Comparison of ENCODE assay signal across 1 cellular context in the genomic region with DNA sequence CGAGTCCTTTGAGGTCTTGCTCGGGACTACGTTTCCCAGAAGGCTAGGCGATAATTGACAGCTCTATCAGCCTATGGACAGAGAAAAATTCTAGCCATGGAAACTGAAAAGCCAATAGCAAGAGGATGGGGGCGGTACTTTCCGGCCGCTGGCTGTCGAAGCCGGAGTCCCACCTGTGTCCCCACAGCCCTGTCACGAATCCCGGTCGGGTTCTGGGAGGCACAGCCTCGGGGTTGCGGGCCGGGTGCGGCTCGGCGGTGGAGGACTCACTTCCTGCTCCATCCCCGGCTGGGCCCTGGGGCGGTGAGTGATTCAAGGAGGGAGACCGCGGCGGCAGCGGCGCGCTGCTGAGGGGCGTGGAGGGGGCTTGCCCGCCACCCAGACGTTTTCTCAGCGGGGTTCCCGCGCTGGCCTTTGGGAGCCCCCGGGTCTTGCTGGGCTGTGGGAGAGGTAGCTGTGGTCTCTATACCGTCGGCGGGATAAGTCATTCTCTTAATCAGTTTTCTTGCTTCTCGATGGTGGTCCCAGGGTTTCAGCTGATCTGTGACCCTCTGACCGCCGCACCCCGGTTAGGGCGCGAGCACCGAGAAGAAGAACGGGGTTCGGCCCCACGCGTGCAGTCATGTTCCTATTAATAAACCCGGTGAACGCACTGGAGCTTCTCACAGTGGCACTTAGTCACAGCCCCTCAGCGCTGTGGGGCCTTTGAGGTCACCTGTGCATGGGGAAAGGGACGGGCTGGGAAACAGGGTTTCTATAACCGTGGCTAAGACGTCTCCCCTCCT.
TF ChIP-seq lines count a peak whose summit lies in the region.

ZNF774 (plus strand) TSS at position 176 of the 785 bp plus-strand sequence. CDS start 2,377 bp downstream, outside the sequence.

TF ChIP-seq in K562, 482 proteins besides CTCF, POLR2A, EP300 and RAD21 (continued from another document and continues in another):
- TF ChIP-seq, protein P1, sequence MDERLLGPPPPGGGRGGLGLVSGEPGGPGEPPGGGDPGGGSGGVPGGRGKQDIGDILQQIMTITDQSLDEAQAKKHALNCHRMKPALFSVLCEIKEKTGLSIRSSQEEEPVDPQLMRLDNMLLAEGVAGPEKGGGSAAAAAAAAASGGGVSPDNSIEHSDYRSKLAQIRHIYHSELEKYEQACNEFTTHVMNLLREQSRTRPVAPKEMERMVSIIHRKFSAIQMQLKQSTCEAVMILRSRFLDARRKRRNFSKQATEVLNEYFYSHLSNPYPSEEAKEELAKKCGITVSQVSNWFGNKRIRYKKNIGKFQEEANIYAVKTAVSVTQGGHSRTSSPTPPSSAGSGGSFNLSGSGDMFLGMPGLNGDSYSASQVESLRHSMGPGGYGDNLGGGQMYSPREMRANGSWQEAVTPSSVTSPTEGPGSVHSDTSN (CRISPR knock-in tag; IDR thresholded peaks at IDR 0.05; ENCODE audit: low read depth): peak; percentile 90
- TF ChIP-seq, protein P1 (tag; conservative IDR thresholded peaks at IDR 0.05; ENCODE audit: low read depth): peak; percentile 99
- TF ChIP-seq NFE2 (IDR thresholded peaks at IDR 0.05; ENCODE audit: low read depth) (no peak), TGIF2 (CRISPR knock-in tag; IDR thresholded peaks at IDR 0.05) (no peak), RERE (CRISPR knock-in tag; IDR thresholded peaks at IDR 0.05; ENCODE audit: borderline replicate concordance) (no peak), POLR2AphosphoS2 (IDR thresholded peaks at IDR 0.05; ENCODE audit: low read length) (no peak), ZNF695 (CRISPR knock-in tag; IDR thresholded peaks at IDR 0.05) (no peak), NONO (IDR thresholded peaks at IDR 0.05; ENCODE audit: low read depth in 2 of 2, low read length in 1 of 2) (no peak), ZNF121 (CRISPR knock-in tag; conservative IDR thresholded peaks at IDR 0.05) (no peak), ETV6 (IDR thresholded peaks at IDR 0.05; ENCODE audit: borderline replicate concordance in 1 of 2, low read depth in 2 of 2, low read length in 1 of 2) (no peak), ETV6 (CRISPR knock-in tag; IDR thresholded peaks at IDR 0.05; ENCODE audit: borderline replicate concordance) (no peak), TAL1 (IDR thresholded peaks at IDR 0.05) (no peak), ZNF282 (CRISPR knock-in tag; IDR thresholded peaks at IDR 0.05) (no peak), KLF10 (CRISPR knock-in tag; IDR thresholded peaks at IDR 0.05) (no peak), ZNF263 (CRISPR knock-in tag; IDR thresholded peaks at IDR 0.05; ENCODE audit: borderline replicate concordance) (peak; percentile 88; the same call in 1 of the 2 replicates), C11orf30 (IDR thresholded peaks at IDR 0.05; ENCODE audit: low read depth) (no peak), CC2D1A (IDR thresholded peaks at IDR 0.05) (no peak), TRIM24 (IDR thresholded peaks at IDR 0.05) (no peak), SRF (CRISPR knock-in tag; IDR thresholded peaks at IDR 0.05) (no peak), NR3C1 (CRISPR knock-in tag; IDR thresholded peaks at IDR 0.05) (no peak), ZNF175 (CRISPR knock-in tag; IDR thresholded peaks at IDR 0.05; ENCODE audit: low read depth) (no peak), HBP1 (CRISPR knock-in tag; IDR thresholded peaks at IDR 0.05) (no peak), PCBP2 (IDR thresholded peaks at IDR 0.05; ENCODE audit: low read depth, low read length, poor library complexity, severe bottlenecking) (no peak), XRCC3 (IDR thresholded peaks at IDR 0.05) (no peak), CBX8 (IDR thresholded peaks at IDR 0.05; ENCODE audit: borderline replicate concordance, extremely low read depth, low read depth, low read length, poor library complexity, severe bottlenecking) (no peak), SAFB2 (IDR thresholded peaks at IDR 0.05; ENCODE audit: borderline replicate concordance, low read depth, low read length, severe bottlenecking) (no peak), KDM2B (CRISPR knock-in tag; IDR thresholded peaks at IDR 0.05) (no peak), ZNF444 (CRISPR knock-in tag; IDR thresholded peaks at IDR 0.05) (no peak), FOXK1 (CRISPR knock-in tag; IDR thresholded peaks at IDR 0.05; ENCODE audit: borderline replicate concordance) (no peak), BRD9 (IDR thresholded peaks at IDR 0.05; ENCODE audit: low read depth, partially characterized antibody) (no peak), PHB2 (IDR thresholded peaks at IDR 0.05; ENCODE audit: low read depth) (no peak), RNF2 (IDR thresholded peaks at IDR 0.05) (no peak), LCOR (CRISPR knock-in tag; IDR thresholded peaks at IDR 0.05) (no peak), PTTG1 (tag; IDR thresholded peaks at IDR 0.05; ENCODE audit: low read depth) (no peak), ZKSCAN8 (CRISPR knock-in tag; IDR thresholded peaks at IDR 0.05) (no peak), COPS2 (conservative IDR thresholded peaks at IDR 0.05) (no peak), NR2C2 (CRISPR knock-in tag; IDR thresholded peaks at IDR 0.05) (no peak), NR2C2 (tag; IDR thresholded peaks at IDR 0.05) (no peak), ZNF707 (CRISPR knock-in tag; conservative IDR thresholded peaks at IDR 0.05) (no peak), DDX20 (tag; IDR thresholded peaks at IDR 0.05; ENCODE audit: low read depth) (no peak), TBP (optimal IDR thresholded peaks at IDR 0.05; ENCODE audit: low read depth, low read length) (peak; percentile 22), CBFA2T3 (IDR thresholded peaks at IDR 0.05) (no peak)
- TF ChIP-seq, protein P2, sequence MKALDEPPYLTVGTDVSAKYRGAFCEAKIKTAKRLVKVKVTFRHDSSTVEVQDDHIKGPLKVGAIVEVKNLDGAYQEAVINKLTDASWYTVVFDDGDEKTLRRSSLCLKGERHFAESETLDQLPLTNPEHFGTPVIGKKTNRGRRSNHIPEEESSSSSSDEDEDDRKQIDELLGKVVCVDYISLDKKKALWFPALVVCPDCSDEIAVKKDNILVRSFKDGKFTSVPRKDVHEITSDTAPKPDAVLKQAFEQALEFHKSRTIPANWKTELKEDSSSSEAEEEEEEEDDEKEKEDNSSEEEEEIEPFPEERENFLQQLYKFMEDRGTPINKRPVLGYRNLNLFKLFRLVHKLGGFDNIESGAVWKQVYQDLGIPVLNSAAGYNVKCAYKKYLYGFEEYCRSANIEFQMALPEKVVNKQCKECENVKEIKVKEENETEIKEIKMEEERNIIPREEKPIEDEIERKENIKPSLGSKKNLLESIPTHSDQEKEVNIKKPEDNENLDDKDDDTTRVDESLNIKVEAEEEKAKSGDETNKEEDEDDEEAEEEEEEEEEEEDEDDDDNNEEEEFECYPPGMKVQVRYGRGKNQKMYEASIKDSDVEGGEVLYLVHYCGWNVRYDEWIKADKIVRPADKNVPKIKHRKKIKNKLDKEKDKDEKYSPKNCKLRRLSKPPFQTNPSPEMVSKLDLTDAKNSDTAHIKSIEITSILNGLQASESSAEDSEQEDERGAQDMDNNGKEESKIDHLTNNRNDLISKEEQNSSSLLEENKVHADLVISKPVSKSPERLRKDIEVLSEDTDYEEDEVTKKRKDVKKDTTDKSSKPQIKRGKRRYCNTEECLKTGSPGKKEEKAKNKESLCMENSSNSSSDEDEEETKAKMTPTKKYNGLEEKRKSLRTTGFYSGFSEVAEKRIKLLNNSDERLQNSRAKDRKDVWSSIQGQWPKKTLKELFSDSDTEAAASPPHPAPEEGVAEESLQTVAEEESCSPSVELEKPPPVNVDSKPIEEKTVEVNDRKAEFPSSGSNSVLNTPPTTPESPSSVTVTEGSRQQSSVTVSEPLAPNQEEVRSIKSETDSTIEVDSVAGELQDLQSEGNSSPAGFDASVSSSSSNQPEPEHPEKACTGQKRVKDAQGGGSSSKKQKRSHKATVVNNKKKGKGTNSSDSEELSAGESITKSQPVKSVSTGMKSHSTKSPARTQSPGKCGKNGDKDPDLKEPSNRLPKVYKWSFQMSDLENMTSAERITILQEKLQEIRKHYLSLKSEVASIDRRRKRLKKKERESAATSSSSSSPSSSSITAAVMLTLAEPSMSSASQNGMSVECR (CRISPR knock-in tag; IDR thresholded peaks at IDR 0.05): peak; percentile 84
- TF ChIP-seq, protein P3, sequence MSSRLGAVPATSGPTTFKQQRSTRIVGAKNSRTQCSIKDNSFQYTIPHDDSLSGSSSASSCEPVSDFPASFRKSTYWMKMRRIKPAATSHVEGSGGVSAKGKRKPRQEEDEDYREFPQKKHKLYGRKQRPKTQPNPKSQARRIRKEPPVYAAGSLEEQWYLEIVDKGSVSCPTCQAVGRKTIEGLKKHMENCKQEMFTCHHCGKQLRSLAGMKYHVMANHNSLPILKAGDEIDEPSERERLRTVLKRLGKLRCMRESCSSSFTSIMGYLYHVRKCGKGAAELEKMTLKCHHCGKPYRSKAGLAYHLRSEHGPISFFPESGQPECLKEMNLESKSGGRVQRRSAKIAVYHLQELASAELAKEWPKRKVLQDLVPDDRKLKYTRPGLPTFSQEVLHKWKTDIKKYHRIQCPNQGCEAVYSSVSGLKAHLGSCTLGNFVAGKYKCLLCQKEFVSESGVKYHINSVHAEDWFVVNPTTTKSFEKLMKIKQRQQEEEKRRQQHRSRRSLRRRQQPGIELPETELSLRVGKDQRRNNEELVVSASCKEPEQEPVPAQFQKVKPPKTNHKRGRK (tag; IDR thresholded peaks at IDR 0.05): no peak
- TF ChIP-seq, protein P4, sequence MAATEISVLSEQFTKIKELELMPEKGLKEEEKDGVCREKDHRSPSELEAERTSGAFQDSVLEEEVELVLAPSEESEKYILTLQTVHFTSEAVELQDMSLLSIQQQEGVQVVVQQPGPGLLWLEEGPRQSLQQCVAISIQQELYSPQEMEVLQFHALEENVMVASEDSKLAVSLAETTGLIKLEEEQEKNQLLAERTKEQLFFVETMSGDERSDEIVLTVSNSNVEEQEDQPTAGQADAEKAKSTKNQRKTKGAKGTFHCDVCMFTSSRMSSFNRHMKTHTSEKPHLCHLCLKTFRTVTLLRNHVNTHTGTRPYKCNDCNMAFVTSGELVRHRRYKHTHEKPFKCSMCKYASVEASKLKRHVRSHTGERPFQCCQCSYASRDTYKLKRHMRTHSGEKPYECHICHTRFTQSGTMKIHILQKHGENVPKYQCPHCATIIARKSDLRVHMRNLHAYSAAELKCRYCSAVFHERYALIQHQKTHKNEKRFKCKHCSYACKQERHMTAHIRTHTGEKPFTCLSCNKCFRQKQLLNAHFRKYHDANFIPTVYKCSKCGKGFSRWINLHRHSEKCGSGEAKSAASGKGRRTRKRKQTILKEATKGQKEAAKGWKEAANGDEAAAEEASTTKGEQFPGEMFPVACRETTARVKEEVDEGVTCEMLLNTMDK (IDR thresholded peaks at IDR 0.05; ENCODE audit: borderline replicate concordance, insufficient read depth, low read depth, low read length, poor library complexity, severe bottlenecking): no peak
- TF ChIP-seq, protein P5, sequence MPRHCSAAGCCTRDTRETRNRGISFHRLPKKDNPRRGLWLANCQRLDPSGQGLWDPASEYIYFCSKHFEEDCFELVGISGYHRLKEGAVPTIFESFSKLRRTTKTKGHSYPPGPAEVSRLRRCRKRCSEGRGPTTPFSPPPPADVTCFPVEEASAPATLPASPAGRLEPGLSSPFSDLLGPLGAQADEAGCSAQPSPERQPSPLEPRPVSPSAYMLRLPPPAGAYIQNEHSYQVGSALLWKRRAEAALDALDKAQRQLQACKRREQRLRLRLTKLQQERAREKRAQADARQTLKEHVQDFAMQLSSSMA (CRISPR knock-in tag; IDR thresholded peaks at IDR 0.05): no peak
